8 cellular contexts compared by ENCODE assay signal in the genomic region with DNA sequence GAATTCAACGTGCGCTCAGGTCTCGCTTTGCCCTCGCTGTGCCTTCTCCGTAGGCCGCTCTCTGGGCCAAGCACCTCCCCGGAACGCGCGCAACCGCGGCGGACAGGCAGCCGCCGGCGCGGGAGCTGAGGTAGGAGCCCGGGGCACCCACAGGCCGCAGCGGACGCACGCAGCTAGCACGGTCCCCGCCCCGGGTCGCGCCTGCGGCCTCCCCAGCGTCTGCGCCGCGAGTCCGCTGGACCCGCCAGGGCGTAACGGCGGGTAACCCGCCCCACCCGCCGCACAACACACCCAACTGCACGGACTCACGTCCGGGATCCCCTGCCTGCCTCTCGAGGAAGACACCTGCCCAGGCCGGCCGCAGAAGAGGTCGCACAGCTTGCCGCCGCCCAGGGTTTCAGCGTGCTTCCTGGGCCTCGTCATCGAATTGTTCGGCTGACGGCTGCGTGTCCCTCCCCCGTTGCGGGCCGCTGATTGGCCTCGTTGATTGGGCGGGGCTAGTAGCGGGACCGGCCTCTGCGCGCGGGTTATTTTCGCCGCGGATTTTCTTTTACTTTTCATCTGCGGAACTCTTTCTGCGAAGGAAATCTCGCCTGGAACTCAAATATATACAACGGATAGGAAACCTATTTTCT. TPM values are rescaled to one million over a fixed set of nuclear protein-coding genes. Genes with fewer than 3 reads are reported as not detected.
DNase-seq lines count a peak whose midpoint lies in the region; ATAC-seq, FAIRE-seq and TF ChIP-seq lines count a peak whose summit lies in the region.

A gene with protein sequence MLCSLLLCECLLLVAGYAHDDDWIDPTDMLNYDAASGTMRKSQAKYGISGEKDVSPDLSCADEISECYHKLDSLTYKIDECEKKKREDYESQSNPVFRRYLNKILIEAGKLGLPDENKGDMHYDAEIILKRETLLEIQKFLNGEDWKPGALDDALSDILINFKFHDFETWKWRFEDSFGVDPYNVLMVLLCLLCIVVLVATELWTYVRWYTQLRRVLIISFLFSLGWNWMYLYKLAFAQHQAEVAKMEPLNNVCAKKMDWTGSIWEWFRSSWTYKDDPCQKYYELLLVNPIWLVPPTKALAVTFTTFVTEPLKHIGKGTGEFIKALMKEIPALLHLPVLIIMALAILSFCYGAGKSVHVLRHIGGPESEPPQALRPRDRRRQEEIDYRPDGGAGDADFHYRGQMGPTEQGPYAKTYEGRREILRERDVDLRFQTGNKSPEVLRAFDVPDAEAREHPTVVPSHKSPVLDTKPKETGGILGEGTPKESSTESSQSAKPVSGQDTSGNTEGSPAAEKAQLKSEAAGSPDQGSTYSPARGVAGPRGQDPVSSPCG (minus strand): TSS at position 433 of the 635 bp plus-strand sequence. CDS start 13,047 bp downstream, outside the sequence.

- peak; percentile 78 for ATAC-seq in GM18870 (IDR thresholded peaks at IDR 0.05; ENCODE audit: unreplicated experiment)
- peak; percentile 93 for ATAC-seq in HG03135 (IDR thresholded peaks at IDR 0.05; ENCODE audit: unreplicated experiment)

- H3K27me3 ChIP-seq in ACC112 (ENCODE audit: insufficient read depth, low read length) (no peaks in the 10 kb centered on the region), bronchial epithelial cell (ENCODE audit: control insufficient read depth, insufficient read depth, low read length) (no peaks in the 10 kb centered on the region), smooth muscle cell (ENCODE audit: low read depth) (no peaks in the 10 kb centered on the region)

- peak within 1 kb of the TSS; percentile 79 for H3K27ac ChIP-seq in ACC112 (ENCODE audit: low read depth, low read length)
- peak within 1 kb of the TSS; percentile 82 for H3K27ac ChIP-seq in smooth muscle cell (ENCODE audit: low read depth)

- no peak for FAIRE-seq in bronchial epithelial cell (lab: Jason Lieb, UNC)

- H3K4me1 ChIP-seq in ACC112 (ENCODE audit: control insufficient read depth, insufficient read depth, low read length, unreplicated experiment) (peaks cover 6% of the 10 kb centered on the region), smooth muscle cell (ENCODE audit: low read depth) (peaks cover 9% of the 10 kb centered on the region)

- H3K9ac ChIP-seq in smooth muscle cell (ENCODE audit: low read depth), result peak within 1 kb of the TSS; percentile 81

- H3F3A ChIP-seq in smooth muscle cell (ENCODE audit: low read depth), result no peaks in the 10 kb centered on the region

- H3K36me3 ChIP-seq in ACC112 (ENCODE audit: insufficient read depth, low read length), result no peaks in the 10 kb centered on the region
- no peaks in the 10 kb centered on the region for H3K36me3 ChIP-seq in bronchial epithelial cell (ENCODE audit: control insufficient read depth, insufficient read depth, low read length)
- no peaks in the 10 kb centered on the region for H3K36me3 ChIP-seq in smooth muscle cell (ENCODE audit: low read depth)

- peak within 1 kb of the TSS; percentile 85 for H3K4me2 ChIP-seq in smooth muscle cell

- H3K4me3 ChIP-seq in ACC112 (ENCODE audit: low read depth, low read length), result peak within 1 kb of the TSS; percentile 92
- H3K4me3 ChIP-seq in WI38 (ENCODE audit: low read depth, low read length), result peak within 1 kb of the TSS; percentile 75
- H3K4me3 ChIP-seq in bronchial epithelial cell (ENCODE audit: low read depth, low read length), result peak within 1 kb of the TSS; percentile 63
- peak within 1 kb of the TSS; percentile 72 for H3K4me3 ChIP-seq in smooth muscle cell

- peaks cover 24% of the 10 kb centered on the region for H4K20me1 ChIP-seq in smooth muscle cell (ENCODE audit: low read depth)

- no peak for TF ChIP-seq CTCF in WI38 (IDR thresholded peaks at IDR 0.05; ENCODE audit: low read depth, low read length)
- no peak for TF ChIP-seq CTCF in bronchial epithelial cell (IDR thresholded peaks at IDR 0.05; ENCODE audit: insufficient read depth, low read length, severe bottlenecking)
- TF ChIP-seq CTCF in smooth muscle cell (IDR thresholded peaks at IDR 0.05; ENCODE audit: borderline replicate concordance, insufficient read depth, poor library complexity, severe bottlenecking), result no peak

- H3K79me2 ChIP-seq in ACC112 (ENCODE audit: control insufficient read depth, insufficient read depth, low read length, unreplicated experiment), result peaks cover 39% of the 10 kb centered on the region
- H3K79me2 ChIP-seq in smooth muscle cell (ENCODE audit: low read depth), result peaks cover 44% of the 10 kb centered on the region

- WGBS in smooth muscle cell (ENCODE audit: low lambda C conversion rate), result under 1% methylated on average over 44 of the region's 72 CpGs

- no peaks in the 10 kb centered on the region for H3K9me3 ChIP-seq in smooth muscle cell (replicated peaks; ENCODE audit: low read depth)

- DNase-seq in NCI-H2227 (lab: John Stamatoyannopoulos, UW; ENCODE audit: unreplicated experiment) (peak; percentile 94), bronchial epithelial cell (ENCODE audit: low read depth) (peak; percentile 88), iPS-NIHi11 (ENCODE audit: low spot score) (peak; percentile 97), smooth muscle cell (lab: John Stamatoyannopoulos, UW; ENCODE audit: unreplicated experiment) (peak; percentile 82)

- H2AFZ ChIP-seq in ACC112 (ENCODE audit: low read length, unreplicated experiment) (peak within 1 kb of the TSS; percentile 83), smooth muscle cell (ENCODE audit: low read depth) (peak within 1 kb of the TSS; percentile 92)

RNA-seq across cellular contexts. Expression of the gene that starts here (rescaled TPM):
- total RNA-seq in bronchial epithelial cell (18.7 and 31.3 TPM in 2 replicates), smooth muscle cell (16.3 and 25.3 TPM in 2 replicates)
- 20.5 and 23.0 TPM in 2 replicates for polyA plus RNA-seq in smooth muscle cell

Comparison
In these comparisons a context has a peak if more than half of its experiments do, and no peak if none do; other contexts are left out.
1. Peak in every context shown above with its lines: DNase-seq, ATAC-seq, H3K4me3 ChIP-seq and H3K27ac ChIP-seq.